14 cellular contexts compared by ENCODE assay signal in the genomic region with DNA sequence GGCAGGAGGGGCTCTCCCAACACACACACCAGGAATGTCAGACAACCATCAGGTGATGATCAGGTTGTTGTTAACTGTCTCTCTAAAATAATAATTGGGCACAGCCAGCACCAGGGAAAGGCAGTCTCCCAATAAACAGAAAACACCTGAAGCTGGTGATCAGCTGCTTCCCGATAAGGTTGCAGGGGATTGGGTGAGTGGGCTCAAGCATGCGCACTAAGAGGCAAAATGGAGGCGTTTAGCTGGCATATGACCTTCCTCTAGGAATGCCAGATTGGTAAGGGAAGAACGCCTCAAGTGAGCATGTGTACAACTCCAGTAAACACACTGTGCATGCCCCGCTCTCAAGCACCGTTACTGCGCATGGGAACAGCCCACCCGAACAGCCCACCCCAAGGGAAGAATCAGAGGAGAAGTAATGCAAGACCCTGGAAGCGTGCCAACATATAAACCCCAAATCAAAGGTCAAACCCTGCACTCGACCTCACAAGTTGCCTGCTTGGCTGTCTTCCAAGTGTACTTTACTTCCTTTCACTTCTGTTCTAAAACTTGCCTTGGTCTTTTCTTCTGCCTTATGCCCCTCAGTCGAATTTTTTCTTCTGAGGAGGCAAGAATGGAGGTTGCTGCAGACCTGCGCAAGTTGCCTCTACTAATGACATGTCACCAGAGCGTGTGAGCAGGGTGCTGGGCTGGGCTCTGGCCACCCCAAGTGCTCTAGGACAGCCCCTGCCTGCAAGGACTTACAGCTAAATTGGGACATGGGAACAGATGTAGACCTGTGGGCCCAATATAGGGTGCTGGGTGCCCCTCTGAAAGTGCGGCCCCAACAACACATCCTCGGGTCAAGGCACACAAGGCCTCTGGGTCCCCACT.
DNase-seq lines count a peak whose midpoint lies in the region; ATAC-seq and TF ChIP-seq lines count a peak whose summit lies in the region.
"Had no signal": no experiment of that assay in that cellular context is flagged by ENCODE, and none has a peak within 500 bp of the region (broad histone marks: within the 10 kb centered on the region; RNA-seq: fewer than 3 reads in every experiment).

No MANE protein-coding gene starts in this region.

- peaks cover 38% of the 10 kb centered on the region for H3K4me1 Mint-ChIP-seq in activated naive CD8-positive, alpha-beta T cell treated with anti-CD3 and anti-CD28 coated beads, Interleukin-2, amount 50 U/mL, for 24 hours

- no peak for ATAC-seq in activated naive CD8-positive, alpha-beta T cell treated with anti-CD3 and anti-CD28 coated beads, Interleukin-2, amount 50 U/mL, for 24 hours
- ATAC-seq: HCT116 had no signal

- TF ChIP-seq CTCF in neutrophil (IDR thresholded peaks at IDR 0.05): no peak

- H3K9me3 Mint-ChIP-seq in activated naive CD8-positive, alpha-beta T cell treated with anti-CD3 and anti-CD28 coated beads, Interleukin-2, amount 50 U/mL, for 24 hours: no peaks in the 10 kb centered on the region
- H3K9me3 Mint-ChIP-seq: stimulated activated naive B cell treated with anti-CD40 and anti-IgM and Interleukin-4, amounts not matched to agents 10 μg/mL and 1 μg/mL and 100 μg/mL, for 72 hours had no signal

- no peak overlapping the region for H3K4me3 Mint-ChIP-seq in activated naive CD8-positive, alpha-beta T cell treated with anti-CD3 and anti-CD28 coated beads, Interleukin-2, amount 50 U/mL, for 24 hours
- H3K4me3 Mint-ChIP-seq: stimulated activated naive B cell treated with anti-CD40 and anti-IgM and Interleukin-4, amounts not matched to agents 10 μg/mL and 1 μg/mL and 100 μg/mL, for 72 hours had no signal

- H3K4me3 ChIP-seq in neutrophil (ENCODE audit: low read depth in 1 of 2, low read length in 1 of 2): no peak overlapping the region
- H3K4me3 ChIP-seq: sigmoid colon had no signal

- no peaks in the 10 kb centered on the region for H3K9me3 ChIP-seq in neutrophil
- H3K9me3 ChIP-seq: sigmoid colon had no signal

- no peaks in the 10 kb centered on the region for H3K27me3 ChIP-seq in neutrophil
- H3K27me3 ChIP-seq: sigmoid colon had no signal

- peak overlapping the region; percentile 16 for H3K27ac ChIP-seq in neutrophil
- H3K27ac ChIP-seq: 22Rv1, HL-60, sigmoid colon had no signal

- H3K36me3 Mint-ChIP-seq in activated naive CD8-positive, alpha-beta T cell treated with anti-CD3 and anti-CD28 coated beads, Interleukin-2, amount 50 U/mL, for 24 hours (ENCODE audit: low read depth): no peaks in the 10 kb centered on the region
- H3K36me3 Mint-ChIP-seq: stimulated activated naive B cell treated with anti-CD40 and anti-IgM and Interleukin-4, amounts not matched to agents 10 μg/mL and 1 μg/mL and 100 μg/mL, for 72 hours had no signal

- no peak overlapping the region for H3K27ac Mint-ChIP-seq in activated naive CD8-positive, alpha-beta T cell treated with anti-CD3 and anti-CD28 coated beads, Interleukin-2, amount 50 U/mL, for 24 hours
- H3K27ac Mint-ChIP-seq: stimulated activated naive B cell treated with anti-CD40 and anti-IgM and Interleukin-4, amounts not matched to agents 10 μg/mL and 1 μg/mL and 100 μg/mL, for 72 hours had no signal

- DNase-seq in DMS 273 (lab: John Stamatoyannopoulos, UW; ENCODE audit: unreplicated experiment) (peak; percentile 26), DMS 273 treated with DMSO at 0.1 percent for 48 hours (lab: John Stamatoyannopoulos, UW) (no peak), NCI-H82 (lab: John Stamatoyannopoulos, UW) (peak; percentile 47), epidermal melanocyte (ENCODE audit: insufficient read length, low spot score) (no peak), NCI-H1417 treated with DMSO at 0.1 percent for 48 hours (lab: John Stamatoyannopoulos, UW) (no peak), AG08396 (ENCODE audit: low spot score) (no peak)
- peak; percentile 7 for DNase-seq in activated naive CD8-positive, alpha-beta T cell treated with anti-CD3 and anti-CD28 coated beads, Interleukin-2, amount 50 U/mL, for 24 hours
- DNase-seq: Calu3; sigmoid colon; stimulated activated naive B cell treated with anti-CD40 and anti-IgM and Interleukin-4, amounts not matched to agents 10 μg/mL and 1 μg/mL and 100 μg/mL, for 72 hours had no signal

- no peaks in the 10 kb centered on the region for H3K27me3 Mint-ChIP-seq in activated naive CD8-positive, alpha-beta T cell treated with anti-CD3 and anti-CD28 coated beads, Interleukin-2, amount 50 U/mL, for 24 hours

- H3K36me3 ChIP-seq in neutrophil: no peaks in the 10 kb centered on the region
- H3K36me3 ChIP-seq: sigmoid colon had no signal

- peaks cover 53 to 56% of the 10 kb centered on the region in 2 experiments for H3K4me1 ChIP-seq in neutrophil (ENCODE audit: control insufficient read depth in 1 of 2, insufficient read depth in 1 of 2, low read depth in 1 of 2, low read length in 1 of 2)

Comparison
In these comparisons a context has a peak if more than half of its experiments do, and no peak if none do; other contexts are left out.
1. DNase-seq: peak in DMS 273 (single experiment), NCI-H82 (single experiment) and activated naive CD8-positive, alpha-beta T cell treated with anti-CD3 and anti-CD28 coated beads, Interleukin-2, amount 50 U/mL, for 24 hours (single experiment); none in DMS 273 treated with DMSO at 0.1 percent for 48 hours (single experiment), epidermal melanocyte (single experiment), NCI-H1417 treated with DMSO at 0.1 percent for 48 hours (single experiment) and AG08396 (single experiment).